1 cellular context compared by ENCODE assay signal in genomic region chr5:17221843-17222614, GRCh38.
TF ChIP-seq lines count a peak whose summit lies in the region.

No MANE protein-coding gene starts in this region.

TF ChIP-seq in HepG2, 621 proteins besides CTCF, POLR2A, EP300 and RAD21 (continued from another document):
- TF ChIP-seq SNAPC5 (CRISPR knock-in tag; IDR thresholded peaks at IDR 0.05; ENCODE audit: borderline replicate concordance) (no peak), PAF1 (CRISPR knock-in tag; IDR thresholded peaks at IDR 0.05) (no peak), SMAD3 (CRISPR knock-in tag; IDR thresholded peaks at IDR 0.05) (no peak), PRDM4 (CRISPR knock-in tag; IDR thresholded peaks at IDR 0.05; ENCODE audit: borderline replicate concordance) (no peak), BRD4 (CRISPR knock-in tag; IDR thresholded peaks at IDR 0.05) (no peak), ZNF512 (CRISPR knock-in tag; IDR thresholded peaks at IDR 0.05) (no peak), ATM (IDR thresholded peaks at IDR 0.05; ENCODE audit: borderline replicate concordance) (no peak), ZNF781 (CRISPR knock-in tag; IDR thresholded peaks at IDR 0.05; ENCODE audit: borderline replicate concordance, not compliant biosample characterization) (no peak), FLYWCH1 (CRISPR knock-in tag; IDR thresholded peaks at IDR 0.05) (no peak), HDAC2 (CRISPR knock-in tag; IDR thresholded peaks at IDR 0.05) (no peak), TEAD2 (CRISPR knock-in tag; IDR thresholded peaks at IDR 0.05) (no peak)
- TF ChIP-seq, protein P1, sequence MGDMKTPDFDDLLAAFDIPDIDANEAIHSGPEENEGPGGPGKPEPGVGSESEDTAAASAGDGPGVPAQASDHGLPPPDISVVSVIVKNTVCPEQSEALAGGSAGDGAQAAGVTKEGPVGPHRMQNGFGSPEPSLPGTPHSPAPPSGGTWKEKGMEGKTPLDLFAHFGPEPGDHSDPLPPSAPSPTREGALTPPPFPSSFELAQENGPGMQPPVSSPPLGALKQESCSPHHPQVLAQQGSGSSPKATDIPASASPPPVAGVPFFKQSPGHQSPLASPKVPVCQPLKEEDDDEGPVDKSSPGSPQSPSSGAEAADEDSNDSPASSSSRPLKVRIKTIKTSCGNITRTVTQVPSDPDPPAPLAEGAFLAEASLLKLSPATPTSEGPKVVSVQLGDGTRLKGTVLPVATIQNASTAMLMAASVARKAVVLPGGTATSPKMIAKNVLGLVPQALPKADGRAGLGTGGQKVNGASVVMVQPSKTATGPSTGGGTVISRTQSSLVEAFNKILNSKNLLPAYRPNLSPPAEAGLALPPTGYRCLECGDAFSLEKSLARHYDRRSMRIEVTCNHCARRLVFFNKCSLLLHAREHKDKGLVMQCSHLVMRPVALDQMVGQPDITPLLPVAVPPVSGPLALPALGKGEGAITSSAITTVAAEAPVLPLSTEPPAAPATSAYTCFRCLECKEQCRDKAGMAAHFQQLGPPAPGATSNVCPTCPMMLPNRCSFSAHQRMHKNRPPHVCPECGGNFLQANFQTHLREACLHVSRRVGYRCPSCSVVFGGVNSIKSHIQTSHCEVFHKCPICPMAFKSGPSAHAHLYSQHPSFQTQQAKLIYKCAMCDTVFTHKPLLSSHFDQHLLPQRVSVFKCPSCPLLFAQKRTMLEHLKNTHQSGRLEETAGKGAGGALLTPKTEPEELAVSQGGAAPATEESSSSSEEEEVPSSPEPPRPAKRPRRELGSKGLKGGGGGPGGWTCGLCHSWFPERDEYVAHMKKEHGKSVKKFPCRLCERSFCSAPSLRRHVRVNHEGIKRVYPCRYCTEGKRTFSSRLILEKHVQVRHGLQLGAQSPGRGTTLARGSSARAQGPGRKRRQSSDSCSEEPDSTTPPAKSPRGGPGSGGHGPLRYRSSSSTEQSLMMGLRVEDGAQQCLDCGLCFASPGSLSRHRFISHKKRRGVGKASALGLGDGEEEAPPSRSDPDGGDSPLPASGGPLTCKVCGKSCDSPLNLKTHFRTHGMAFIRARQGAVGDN (CRISPR knock-in tag; IDR thresholded peaks at IDR 0.05) = no peak
- TF ChIP-seq, protein P2, sequence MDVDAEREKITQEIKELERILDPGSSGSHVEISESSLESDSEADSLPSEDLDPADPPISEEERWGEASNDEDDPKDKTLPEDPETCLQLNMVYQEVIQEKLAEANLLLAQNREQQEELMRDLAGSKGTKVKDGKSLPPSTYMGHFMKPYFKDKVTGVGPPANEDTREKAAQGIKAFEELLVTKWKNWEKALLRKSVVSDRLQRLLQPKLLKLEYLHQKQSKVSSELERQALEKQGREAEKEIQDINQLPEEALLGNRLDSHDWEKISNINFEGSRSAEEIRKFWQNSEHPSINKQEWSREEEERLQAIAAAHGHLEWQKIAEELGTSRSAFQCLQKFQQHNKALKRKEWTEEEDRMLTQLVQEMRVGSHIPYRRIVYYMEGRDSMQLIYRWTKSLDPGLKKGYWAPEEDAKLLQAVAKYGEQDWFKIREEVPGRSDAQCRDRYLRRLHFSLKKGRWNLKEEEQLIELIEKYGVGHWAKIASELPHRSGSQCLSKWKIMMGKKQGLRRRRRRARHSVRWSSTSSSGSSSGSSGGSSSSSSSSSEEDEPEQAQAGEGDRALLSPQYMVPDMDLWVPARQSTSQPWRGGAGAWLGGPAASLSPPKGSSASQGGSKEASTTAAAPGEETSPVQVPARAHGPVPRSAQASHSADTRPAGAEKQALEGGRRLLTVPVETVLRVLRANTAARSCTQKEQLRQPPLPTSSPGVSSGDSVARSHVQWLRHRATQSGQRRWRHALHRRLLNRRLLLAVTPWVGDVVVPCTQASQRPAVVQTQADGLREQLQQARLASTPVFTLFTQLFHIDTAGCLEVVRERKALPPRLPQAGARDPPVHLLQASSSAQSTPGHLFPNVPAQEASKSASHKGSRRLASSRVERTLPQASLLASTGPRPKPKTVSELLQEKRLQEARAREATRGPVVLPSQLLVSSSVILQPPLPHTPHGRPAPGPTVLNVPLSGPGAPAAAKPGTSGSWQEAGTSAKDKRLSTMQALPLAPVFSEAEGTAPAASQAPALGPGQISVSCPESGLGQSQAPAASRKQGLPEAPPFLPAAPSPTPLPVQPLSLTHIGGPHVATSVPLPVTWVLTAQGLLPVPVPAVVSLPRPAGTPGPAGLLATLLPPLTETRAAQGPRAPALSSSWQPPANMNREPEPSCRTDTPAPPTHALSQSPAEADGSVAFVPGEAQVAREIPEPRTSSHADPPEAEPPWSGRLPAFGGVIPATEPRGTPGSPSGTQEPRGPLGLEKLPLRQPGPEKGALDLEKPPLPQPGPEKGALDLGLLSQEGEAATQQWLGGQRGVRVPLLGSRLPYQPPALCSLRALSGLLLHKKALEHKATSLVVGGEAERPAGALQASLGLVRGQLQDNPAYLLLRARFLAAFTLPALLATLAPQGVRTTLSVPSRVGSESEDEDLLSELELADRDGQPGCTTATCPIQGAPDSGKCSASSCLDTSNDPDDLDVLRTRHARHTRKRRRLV (CRISPR knock-in tag; IDR thresholded peaks at IDR 0.05) = no peak
- TF ChIP-seq, protein P3, sequence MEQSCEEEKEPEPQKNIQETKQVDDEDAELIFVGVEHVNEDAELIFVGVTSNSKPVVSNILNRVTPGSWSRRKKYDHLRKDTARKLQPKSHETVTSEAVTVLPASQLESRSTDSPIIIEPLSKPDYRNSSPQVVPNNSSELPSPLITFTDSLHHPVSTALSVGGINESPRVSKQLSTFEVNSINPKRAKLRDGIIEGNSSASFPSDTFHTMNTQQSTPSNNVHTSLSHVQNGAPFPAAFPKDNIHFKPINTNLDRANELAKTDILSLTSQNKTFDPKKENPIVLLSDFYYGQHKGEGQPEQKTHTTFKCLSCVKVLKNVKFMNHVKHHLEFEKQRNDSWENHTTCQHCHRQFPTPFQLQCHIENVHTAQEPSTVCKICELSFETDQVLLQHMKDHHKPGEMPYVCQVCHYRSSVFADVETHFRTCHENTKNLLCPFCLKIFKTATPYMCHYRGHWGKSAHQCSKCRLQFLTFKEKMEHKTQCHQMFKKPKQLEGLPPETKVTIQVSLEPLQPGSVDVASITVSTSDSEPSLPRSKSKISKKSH (CRISPR knock-in tag; IDR thresholded peaks at IDR 0.05; ENCODE audit: borderline replicate concordance) = no peak
